In genomic region chr15:77580991-77581682, GRCh38 we compare ENCODE assay signal across 15 cellular contexts. TPM values are rescaled to one million over a fixed set of nuclear protein-coding genes. Genes with fewer than 3 reads are reported as not detected.
A peak's percentile ranks its signal among the peaks of the same experiment; 100 is the strongest.
DNase-seq lines count a peak whose midpoint lies in the region; ATAC-seq and TF ChIP-seq lines count a peak whose summit lies in the region.
"Had no signal": no experiment of that assay in that cellular context is flagged by ENCODE, and none has a peak within 500 bp of the region (broad histone marks: within the 10 kb centered on the region; RNA-seq: fewer than 3 reads in every experiment).

No MANE protein-coding gene starts in this region.

- H3K27ac Mint-ChIP-seq in nephron = peak overlapping the region; percentile 27 to 70 (median 32)
- H3K27ac Mint-ChIP-seq in activated T-cell treated with anti-CD3 and anti-CD28 coated beads, Interleukin-2, amount 50 U/mL, for 72 hours = no peak overlapping the region
- H3K27ac Mint-ChIP-seq: activated T-cell treated with anti-CD3 and anti-CD28 coated beads, Interleukin-2, amount 50 U/mL, for 24 hours had no signal

- no peak overlapping the region for H3K4me3 ChIP-seq in AG10803 (ENCODE audit: low read length)

- peaks cover 3% of the 10 kb centered on the region for H3K27me3 Mint-ChIP-seq in nephron (ENCODE audit: low read depth)
- no peaks in the 10 kb centered on the region for H3K27me3 Mint-ChIP-seq in activated T-cell treated with anti-CD3 and anti-CD28 coated beads, Interleukin-2, amount 50 U/mL, for 72 hours (ENCODE audit: low read depth)
- H3K27me3 Mint-ChIP-seq: activated T-cell treated with anti-CD3 and anti-CD28 coated beads, Interleukin-2, amount 50 U/mL, for 24 hours had no signal

- ATAC-seq in HG03378 (IDR thresholded peaks at IDR 0.05; ENCODE audit: unreplicated experiment) (no peak), GM21825 (IDR thresholded peaks at IDR 0.05; ENCODE audit: unreplicated experiment) (no peak)
- ATAC-seq in activated T-cell treated with anti-CD3 and anti-CD28 coated beads, Interleukin-2, amount 50 U/mL, for 72 hours (replicated peaks in 1 of 2) = no peak
- ATAC-seq: activated CD4-positive, CD25-positive, alpha-beta regulatory T cell treated with anti-CD3 and anti-CD28 coated beads, Interleukin-2, amount 50 U/mL, for 24 hours had no signal

- DNase-seq in AG10803 (ENCODE audit: low read depth) (peak; percentile 18), NCI-H1694 (lab: John Stamatoyannopoulos, UW) (peak; percentile 88), NCI-H2107 (lab: John Stamatoyannopoulos, UW) (no peak)
- no peak for DNase-seq in activated T-cell treated with anti-CD3 and anti-CD28 coated beads, Interleukin-2, amount 50 U/mL, for 72 hours
- DNase-seq: activated T-cell treated with anti-CD3 and anti-CD28 coated beads, Interleukin-2, amount 50 U/mL, for 24 hours; amniotic stem cell; effector CD4-positive, alpha-beta T cell; H7; stimulated activated CD4-positive, alpha-beta T cell treated with anti-CD3 and anti-CD28 coated beads, Interleukin-1b, Interleukin-23, amount 100 ng/mL, for 48 hours had no signal

- no peaks in the 10 kb centered on the region for H3K36me3 Mint-ChIP-seq in nephron (ENCODE audit: low read depth)
- H3K36me3 Mint-ChIP-seq in activated T-cell treated with anti-CD3 and anti-CD28 coated beads, Interleukin-2, amount 50 U/mL, for 72 hours (ENCODE audit: insufficient read depth in 2 of 2) = no peaks in the 10 kb centered on the region

- TF ChIP-seq CTCF in AG10803 (conservative IDR thresholded peaks at IDR 0.05; ENCODE audit: low read length) (no peak), nephron (IDR thresholded peaks at IDR 0.05; ENCODE audit: unreplicated experiment in 3 of 3) (no peak)

- H3K4me1 Mint-ChIP-seq in nephron = peaks cover 11% of the 10 kb centered on the region
- no peaks in the 10 kb centered on the region for H3K4me1 Mint-ChIP-seq in activated T-cell treated with anti-CD3 and anti-CD28 coated beads, Interleukin-2, amount 50 U/mL, for 72 hours (ENCODE audit: low read depth)

- H3K9me3 Mint-ChIP-seq in nephron = no peaks in the 10 kb centered on the region
- H3K9me3 Mint-ChIP-seq in activated T-cell treated with anti-CD3 and anti-CD28 coated beads, Interleukin-2, amount 50 U/mL, for 72 hours = no peaks in the 10 kb centered on the region
- H3K9me3 Mint-ChIP-seq: activated T-cell treated with anti-CD3 and anti-CD28 coated beads, Interleukin-2, amount 50 U/mL, for 24 hours had no signal

- no peak overlapping the region for H3K4me3 Mint-ChIP-seq in nephron
- no peak overlapping the region for H3K4me3 Mint-ChIP-seq in activated T-cell treated with anti-CD3 and anti-CD28 coated beads, Interleukin-2, amount 50 U/mL, for 72 hours
- H3K4me3 Mint-ChIP-seq: activated T-cell treated with anti-CD3 and anti-CD28 coated beads, Interleukin-2, amount 50 U/mL, for 24 hours had no signal

- peak overlapping the region; percentile 19 for H3K27ac ChIP-seq in cingulate gyrus (ENCODE audit: low read depth, low read length)
- H3K27ac ChIP-seq: parathyroid adenoma had no signal

RNA-seq across cellular contexts. Expression of gene LINGO1, which starts 51.6 kb away (rescaled TPM):
- total RNA-seq in activated T-cell treated with anti-CD3 and anti-CD28 coated beads, Interleukin-2, amount 50 U/mL, for 72 hours = under 1 TPM in 1 of 2 donors, not detected in 1; 0.17 TPM

Comparison
In these comparisons a context has a peak if more than half of its experiments do, and no peak if none do; other contexts are left out.
1. DNase-seq: peak in AG10803 (single experiment) and NCI-H1694 (single experiment); none in NCI-H2107 (single experiment) and activated T-cell treated with anti-CD3 and anti-CD28 coated beads, Interleukin-2, amount 50 U/mL, for 72 hours (0 of 2).